ENCODE assay signal across 8 cellular contexts in the genomic region with DNA sequence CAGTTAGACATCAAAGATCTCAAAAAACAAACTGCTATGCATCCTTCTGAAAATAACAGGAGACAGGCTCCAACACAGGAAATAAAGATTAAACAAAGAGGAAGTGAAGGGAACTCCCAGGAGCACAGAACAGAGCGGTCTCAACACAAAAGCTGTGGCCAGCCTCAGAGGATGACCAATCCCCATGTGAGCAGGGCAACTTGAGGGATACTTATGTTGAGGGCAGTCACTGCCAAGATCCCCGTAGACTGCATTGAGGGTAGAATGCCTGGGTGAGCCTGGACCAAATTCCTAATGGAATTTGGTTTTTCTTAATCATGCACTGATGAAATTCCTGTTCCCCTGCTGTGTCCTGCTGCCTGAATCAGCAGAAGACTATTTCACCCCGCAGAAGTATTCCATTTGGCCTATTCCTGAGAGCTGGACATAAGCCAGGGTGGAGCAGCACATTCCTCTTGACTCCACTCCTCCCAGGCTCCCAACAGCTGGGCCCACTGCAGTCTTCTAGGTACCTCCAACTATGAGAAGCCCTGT. TPM values are rescaled to one million over a fixed set of nuclear protein-coding genes. Genes with fewer than 3 reads are reported as not detected.
DNase-seq lines count a peak whose midpoint lies in the region; ATAC-seq and TF ChIP-seq lines count a peak whose summit lies in the region.

No MANE protein-coding gene starts in this region.

- no peak for TF ChIP-seq CTCF in body of pancreas (IDR thresholded peaks at IDR 0.05)
- no peak for TF ChIP-seq CTCF in left lung (IDR thresholded peaks at IDR 0.05)

- peak overlapping the region; percentile 78 for H3K4me2 ChIP-seq in BLaER1

- no peaks in the 10 kb centered on the region for H3K27me3 ChIP-seq in BLaER1
- H3K27me3 ChIP-seq in body of pancreas = no peaks in the 10 kb centered on the region
- no peaks in the 10 kb centered on the region for H3K27me3 ChIP-seq in left lung

- H3K27ac ChIP-seq in BLaER1 = peak overlapping the region; percentile 71; the same call in 1 of the 2 replicates
- H3K27ac ChIP-seq in body of pancreas = peak overlapping the region; percentile 53 to 87 (median 82)
- peak overlapping the region; percentile 57 to 70 for H3K27ac ChIP-seq in left lung

- peak overlapping the region; percentile 40; the same call in 1 of the 2 replicates for H3K4me3 ChIP-seq in BLaER1
- no peak overlapping the region for H3K4me3 ChIP-seq in body of pancreas
- H3K4me3 ChIP-seq in left lung = no peak overlapping the region

- peaks cover 51% of the 10 kb centered on the region for H4K20me1 ChIP-seq in BLaER1

- intact Hi-C loops in body of pancreas (cut with DNase I) (no loop called here), left lung (cut with DNase I) (no loop called here)

- no peak for TF ChIP-seq POLR2A in body of pancreas (IDR thresholded peaks at IDR 0.05)

- 54 to 63% methylated on average over 3 of the region's 3 CpGs for WGBS in body of pancreas, 2 donors

- H3K36me3 ChIP-seq in BLaER1 (0 out of 2 replicates have a peak, but pooled peaks cover 8% of the 10 kb centered on the region), body of pancreas (replicated peaks in 1 of 2; ENCODE audit: insufficient read depth in 1 of 2, low read depth in 2 of 2) (no peaks in the 10 kb centered on the region), left lung (no peaks in the 10 kb centered on the region)

- ATAC-seq in body of pancreas = peak; percentile 28
- ATAC-seq in left lung = peak; percentile 87

- H3K4me1 ChIP-seq in BLaER1 (peaks cover 47% of the 10 kb centered on the region), body of pancreas (peaks cover 79% of the 10 kb centered on the region), left lung (peaks cover 40 to 76% of the 10 kb centered on the region in 2 donors)

- H3K9me3 ChIP-seq in BLaER1 = peaks cover 17% of the 10 kb centered on the region; the same call in 1 of the 2 replicates
- H3K9me3 ChIP-seq in body of pancreas = no peaks in the 10 kb centered on the region
- no peaks in the 10 kb centered on the region for H3K9me3 ChIP-seq in left lung

- DNase-seq in LoVo (ENCODE audit: low spot score) (peak; percentile 74), body of pancreas (peak; percentile 47 to 70 (median 65)), left lung (peak in 1 of 2 donors; percentile 77), ureter (ENCODE audit: low spot score) (peak; percentile 49), putamen (ENCODE audit: low spot score) (no peak)
- DNase-seq in stimulated activated CD4-positive, alpha-beta T cell treated with anti-CD3 and anti-CD28 coated beads, Interleukin-4, amount 100 ng/mL, for 24 hours = no peak
- no peak for DNase-seq in central memory CD4-positive, alpha-beta T cell

- no peak overlapping the region; the same call in 1 of the 2 replicates for H3K9ac ChIP-seq in BLaER1

RNA-seq across cellular contexts. Expression of a gene that starts 49.0 kb away (rescaled TPM):
- 100 to 1,000 TPM; 106 to 136 TPM for total RNA-seq in body of pancreas
- total RNA-seq in left lung = 100 to 1,000 TPM; 145 to 162 TPM
- total RNA-seq in ureter = 116 TPM

Comparison
In these comparisons a context has a peak if more than half of its experiments do, and no peak if none do; other contexts are left out.
1. DNase-seq: peak in LoVo (single experiment), body of pancreas (4 of 4) and ureter (single experiment); none in stimulated activated CD4-positive, alpha-beta T cell treated with anti-CD3 and anti-CD28 coated beads, Interleukin-4, amount 100 ng/mL, for 24 hours (single experiment), central memory CD4-positive, alpha-beta T cell (single experiment) and putamen (single experiment).
2. Peak in every context shown above with its lines, with median percentiles within 50 percentile points of each other: H3K27ac ChIP-seq.